1 cellular context compared by ENCODE assay signal in the genomic region with DNA sequence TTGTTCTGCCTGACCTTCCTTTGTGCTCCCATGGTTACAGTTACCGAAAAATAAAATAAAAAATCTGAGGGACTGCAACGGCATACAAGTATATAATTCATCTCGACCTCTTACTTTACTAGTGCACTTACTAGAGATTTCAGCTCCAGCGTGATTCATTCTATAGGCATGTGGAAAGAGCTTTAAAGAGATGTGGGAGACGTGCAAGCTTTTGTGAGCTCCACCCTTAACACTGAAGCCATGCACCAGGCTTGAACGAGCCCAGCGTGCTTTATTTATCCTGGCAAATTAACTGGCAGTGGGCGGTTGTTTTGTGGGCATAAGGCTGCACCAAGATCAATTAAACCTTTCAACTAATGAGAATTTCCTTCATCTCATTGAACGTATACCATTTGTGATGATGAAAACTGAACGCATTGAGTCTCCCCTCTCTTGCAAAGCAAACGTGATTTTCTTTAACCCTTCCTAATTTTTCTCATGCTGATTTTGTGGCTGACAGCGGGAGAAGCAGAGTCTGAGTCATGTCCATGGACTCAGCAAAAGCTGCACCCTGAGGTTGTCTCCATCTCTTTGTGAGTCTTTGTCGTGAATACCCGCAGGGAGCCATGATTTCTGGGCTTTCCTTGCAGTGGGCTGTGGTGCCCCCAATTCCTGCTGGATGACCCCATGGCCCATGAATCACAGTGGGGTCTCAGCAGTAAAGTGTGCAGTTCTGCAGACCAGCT.
TF ChIP-seq lines count a peak whose summit lies in the region.

No MANE protein-coding gene starts in this region.

TF ChIP-seq in IMR-90, 13 proteins besides CTCF, POLR2A, EP300 and RAD21 (continued from another document):
- TF ChIP-seq CEBPB (IDR thresholded peaks at IDR 0.05; ENCODE audit: low read depth, low read length) (no peak), SMC3 (IDR thresholded peaks at IDR 0.05; ENCODE audit: low read depth, low read length) (no peak), MAFK (IDR thresholded peaks at IDR 0.05; ENCODE audit: low read depth, low read length) (no peak), FOS (IDR thresholded peaks at IDR 0.05; ENCODE audit: low read depth, low read length) (no peak), BHLHE40 (IDR thresholded peaks at IDR 0.05; ENCODE audit: low read depth, low read length) (no peak), MXI1 (IDR thresholded peaks at IDR 0.05; ENCODE audit: borderline replicate concordance, low read depth, low read length) (no peak)
TF ChIP-seq in IMR-90: peak in this region for 0.
